Comparison of ENCODE assay signal across 15 cellular contexts in the genomic region with DNA sequence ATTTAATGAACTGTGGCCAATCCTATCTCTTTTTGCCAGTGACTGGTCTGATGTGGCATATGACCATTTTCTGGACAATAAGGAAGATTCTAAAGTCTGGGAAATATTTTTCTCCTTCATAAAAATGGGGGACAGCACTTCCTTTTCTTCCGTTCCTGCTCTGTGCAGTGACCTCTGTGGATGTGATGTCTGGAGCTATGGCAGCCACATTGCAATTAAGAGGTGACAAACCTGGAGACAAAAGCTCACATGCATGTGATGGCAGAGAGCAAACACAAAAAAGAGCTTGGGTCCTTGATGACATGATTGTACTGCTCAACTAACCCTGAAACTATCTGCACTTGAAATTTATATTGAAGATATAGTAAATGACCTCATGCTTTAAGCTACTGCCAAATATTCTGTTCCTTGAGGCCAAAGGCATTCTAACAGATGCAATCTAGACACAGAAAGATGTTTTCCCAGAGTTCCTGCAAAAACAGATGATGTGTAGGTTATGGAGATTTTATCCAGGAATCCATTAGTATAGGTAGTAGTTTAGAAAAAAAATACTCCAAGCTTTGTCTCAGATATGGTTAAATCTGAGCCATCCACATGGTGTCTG. TPM values are rescaled to one million over a fixed set of nuclear protein-coding genes. Genes with fewer than 3 reads are reported as not detected.
DNase-seq lines count a peak whose midpoint lies in the region; ATAC-seq and TF ChIP-seq lines count a peak whose summit lies in the region.
"Had no signal": no experiment of that assay in that cellular context is flagged by ENCODE, and none has a peak within 500 bp of the region (broad histone marks: within the 10 kb centered on the region; RNA-seq: fewer than 3 reads in every experiment).

No MANE protein-coding gene starts in this region.

- H3K9me3 ChIP-seq in PC-9 (ENCODE audit: insufficient read depth, low read depth) (no peaks in the 10 kb centered on the region), skeletal muscle satellite cell (replicated peaks; ENCODE audit: low read length) (no peaks in the 10 kb centered on the region)

- intact Hi-C loops in PC-9 (cut with micrococcal nuclease; ENCODE audit: unreplicated experiment), result loop anchor here (1.0 to 2.0 kb wide), 2 partner anchors 189 to 248 kb away; no protein-coding TSS in a partner anchor

- no peak overlapping the region for H3K9ac ChIP-seq in skeletal muscle satellite cell (ENCODE audit: low read depth, low read length)

- no peak overlapping the region for H2AFZ ChIP-seq in PC-9

- TF ChIP-seq CTCF in PC-9 (conservative IDR thresholded peaks at IDR 0.05) (no peak), foreskin keratinocyte (conservative IDR thresholded peaks at IDR 0.05) (no peak)

- CTCF ChIA-PET in PC-9 (lab: Charles Lee), result interaction anchor here (0.6 kb wide), 1 partner anchor 64 kb away, joined by 7 read pairs; no protein-coding TSS in a partner anchor

- no peaks in the 10 kb centered on the region for H4K20me1 ChIP-seq in PC-9 (ENCODE audit: insufficient read depth)

- POLR2A ChIA-PET in PC-9 (lab: Charles Lee; ENCODE audit: unreplicated experiment), result interaction anchor here (0.6 kb wide), 1 partner anchor 68 kb away, joined by 3 read pairs; no protein-coding TSS in a partner anchor

- H3K27ac ChIP-seq in PC-9 (peak overlapping the region; percentile 28), foreskin keratinocyte (no peak overlapping the region)

- peaks cover 40% of the 10 kb centered on the region for H3K4me1 ChIP-seq in PC-9 (replicated peaks; ENCODE audit: insufficient read depth)
- peaks cover 17% of the 10 kb centered on the region for H3K4me1 ChIP-seq in skeletal muscle satellite cell (ENCODE audit: control insufficient read depth, insufficient read depth, low read length)
- H3K4me1 ChIP-seq in foreskin keratinocyte, result peaks cover 2% of the 10 kb centered on the region

- ATAC-seq in HG02870 (IDR thresholded peaks at IDR 0.05; ENCODE audit: unreplicated experiment) (no peak), foreskin keratinocyte (no peak)

- peaks cover 25% of the 10 kb centered on the region for H3F3A ChIP-seq in PC-9 (ENCODE audit: insufficient read depth, low read depth)

- no TSS peak for BruUV-seq in PC-9 (replicated peaks; lab: Mats Ljungman, UMichigan)

- DNase-seq in NCI-H146 (lab: John Stamatoyannopoulos, UW), result peak; percentile 1
- DNase-seq in NCI-H146 treated with DMSO at 0.1 percent for 48 hours (lab: John Stamatoyannopoulos, UW; ENCODE audit: unreplicated experiment), result no peak
- DNase-seq in PC-9, result no peak
- peak; percentile 19 for DNase-seq in fibroblast of peridontal ligament (ENCODE audit: extremely low read depth)
- no peak for DNase-seq in foreskin keratinocyte
- no peak for DNase-seq in iPS-NIHi7 (ENCODE audit: extremely low spot score)
- DNase-seq: 8988T; activated CD4-positive, alpha-beta T cell treated with anti-CD3 and anti-CD28 coated beads for 1 hour; hypothalamus; Right ventricle myocardium superior; stimulated activated CD4-positive, alpha-beta T cell treated with anti-CD3 and anti-CD28 coated beads, Interleukin-4, amount 100 ng/mL, for 4 hours had no signal

- H3K36me3 ChIP-seq in PC-9 (ENCODE audit: low read depth) (no peaks in the 10 kb centered on the region), skeletal muscle satellite cell (ENCODE audit: insufficient read depth, low read length) (no peaks in the 10 kb centered on the region)
- H3K36me3 ChIP-seq: tibial nerve had no signal

- H3K79me2 ChIP-seq in PC-9 (ENCODE audit: low read depth), result peaks cover 20% of the 10 kb centered on the region

- H3K27me3 ChIP-seq in PC-9 (ENCODE audit: insufficient read depth, low read depth) (no peaks in the 10 kb centered on the region), skeletal muscle satellite cell (ENCODE audit: control insufficient read depth, insufficient read depth, low read length) (no peaks in the 10 kb centered on the region), foreskin keratinocyte (no peaks in the 10 kb centered on the region)
- H3K27me3 ChIP-seq: tibial nerve had no signal

- H3K4me3 ChIP-seq in PC-9, result peak overlapping the region; percentile 78; the same call in 1 of the 2 replicates
- no peak overlapping the region for H3K4me3 ChIP-seq in skeletal muscle satellite cell (ENCODE audit: low read length)
- H3K4me3 ChIP-seq: lung had no signal

- H3K9me2 ChIP-seq in PC-9 (ENCODE audit: insufficient read depth), result no peaks in the 10 kb centered on the region

- H3K4me2 ChIP-seq in PC-9 (peak overlapping the region; percentile 98), skeletal muscle satellite cell (ENCODE audit: low read length) (peak overlapping the region; percentile 77)

RNA-seq across cellular contexts. Expression of a gene that starts 2.2 kb away (rescaled TPM):
- total RNA-seq in PC-9 (2021) (17.3 and 18.5 TPM in 2 replicates), foreskin keratinocyte (6.9 and 7.6 TPM in 2 replicates)
- 9.4 and 9.9 TPM in 2 replicates for total RNA-seq in skeletal muscle satellite cell (2012; rRNA removed)
- 1.8 and 2.6 TPM in 2 replicates for polyA plus RNA-seq in foreskin keratinocyte

Comparison
In these comparisons a context has a peak if more than half of its experiments do, and no peak if none do; other contexts are left out.
1. DNase-seq: peak in NCI-H146 (single experiment) and fibroblast of peridontal ligament (single experiment); none in NCI-H146 treated with DMSO at 0.1 percent for 48 hours (single experiment), PC-9 (0 of 2), foreskin keratinocyte (0 of 2) and iPS-NIHi7 (single experiment).